ENCODE assay signal across 1 cellular context in the genomic region with DNA sequence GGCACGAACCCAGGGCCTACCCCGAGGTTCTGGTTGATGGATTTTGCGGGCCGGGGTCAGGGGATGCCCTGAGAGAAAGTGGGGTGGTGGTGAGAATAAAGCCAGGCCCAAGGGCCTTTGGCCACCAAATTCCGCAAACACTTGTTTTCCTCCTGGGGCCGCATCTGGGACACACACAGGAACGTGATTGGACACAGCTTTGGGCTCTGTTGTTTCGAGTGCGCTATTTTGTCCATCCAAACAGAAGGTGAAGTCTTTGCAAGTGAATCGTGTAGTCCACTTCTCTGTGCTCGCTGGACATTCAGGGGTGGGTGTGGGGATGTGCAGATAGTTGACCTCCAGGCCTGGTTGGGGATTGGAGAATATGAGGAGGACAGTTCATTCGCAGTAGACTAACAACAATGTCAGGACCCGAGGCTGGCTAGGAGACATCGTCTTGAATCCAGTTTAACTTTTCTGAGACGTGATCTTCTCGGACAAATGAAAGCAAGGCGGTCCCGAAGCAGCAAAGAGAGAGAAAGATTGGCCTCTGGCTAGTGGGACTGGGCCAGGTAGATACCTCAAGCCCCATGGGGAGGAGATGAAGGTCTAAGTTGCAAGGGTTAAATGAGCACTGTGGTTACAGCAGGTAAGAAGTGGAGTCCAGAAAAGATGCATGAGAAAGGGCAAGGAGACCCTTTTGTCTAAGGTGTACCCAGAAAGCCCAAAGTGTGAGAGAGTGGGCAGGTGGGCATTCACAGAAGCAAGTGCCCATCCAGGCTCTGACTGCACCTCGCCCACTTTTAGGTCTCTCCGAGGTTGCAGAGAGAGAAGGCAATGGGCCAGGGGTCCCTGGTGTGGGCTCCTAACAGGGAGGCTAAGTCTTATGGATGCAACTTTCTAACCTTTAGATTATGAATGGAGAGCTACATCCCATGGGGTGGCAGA.
TF ChIP-seq lines count a peak whose summit lies in the region.

No MANE protein-coding gene starts in this region.

TF ChIP-seq in IMR-90, 13 proteins besides CTCF, POLR2A, EP300 and RAD21 (continued from another document):
- TF ChIP-seq, protein P1, sequence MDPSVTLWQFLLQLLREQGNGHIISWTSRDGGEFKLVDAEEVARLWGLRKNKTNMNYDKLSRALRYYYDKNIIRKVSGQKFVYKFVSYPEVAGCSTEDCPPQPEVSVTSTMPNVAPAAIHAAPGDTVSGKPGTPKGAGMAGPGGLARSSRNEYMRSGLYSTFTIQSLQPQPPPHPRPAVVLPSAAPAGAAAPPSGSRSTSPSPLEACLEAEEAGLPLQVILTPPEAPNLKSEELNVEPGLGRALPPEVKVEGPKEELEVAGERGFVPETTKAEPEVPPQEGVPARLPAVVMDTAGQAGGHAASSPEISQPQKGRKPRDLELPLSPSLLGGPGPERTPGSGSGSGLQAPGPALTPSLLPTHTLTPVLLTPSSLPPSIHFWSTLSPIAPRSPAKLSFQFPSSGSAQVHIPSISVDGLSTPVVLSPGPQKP (IDR thresholded peaks at IDR 0.05; ENCODE audit: borderline replicate concordance, low read depth, low read length): no peak
TF ChIP-seq in IMR-90: peak in this region for 0.
